10 cellular contexts compared by ENCODE assay signal in the genomic region with DNA sequence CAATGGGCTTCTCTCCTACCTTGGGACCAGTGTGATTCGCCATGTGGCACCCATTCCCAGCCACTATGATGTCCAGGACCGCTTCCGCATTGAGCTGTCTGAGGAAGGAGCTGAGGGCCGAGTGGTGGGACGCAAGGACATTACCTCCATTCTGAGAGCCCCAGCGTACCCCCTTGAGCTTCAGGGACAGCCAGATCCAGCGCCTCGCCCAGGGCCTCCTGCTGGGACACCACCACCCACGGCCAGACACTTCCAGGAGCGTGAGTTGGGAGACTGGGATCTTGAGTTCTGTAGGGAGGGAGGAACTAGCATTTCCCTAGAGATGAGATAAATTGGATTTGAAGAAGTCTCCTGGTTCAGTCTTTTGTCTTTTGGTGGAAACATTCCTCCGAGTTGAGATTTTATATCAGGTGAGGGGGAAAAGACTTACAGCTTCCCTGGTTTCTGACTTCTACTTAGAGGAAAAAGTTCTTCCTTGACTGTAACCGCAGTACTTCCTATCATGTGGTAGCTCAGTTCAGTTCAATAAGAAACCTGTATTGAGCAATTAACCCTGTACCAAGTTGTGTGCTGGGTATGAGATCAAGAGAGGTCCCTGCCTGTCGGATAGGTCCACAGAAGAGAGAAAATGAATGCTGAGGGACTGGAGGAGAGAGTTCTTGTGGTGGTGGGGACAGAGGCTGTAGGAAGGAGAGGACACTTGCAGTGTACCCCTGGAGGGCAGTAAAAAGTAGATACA. TPM values are rescaled to one million over a fixed set of nuclear protein-coding genes. Genes with fewer than 3 reads are reported as not detected.
DNase-seq lines count a peak whose midpoint lies in the region; ATAC-seq, FAIRE-seq and TF ChIP-seq lines count a peak whose summit lies in the region.
"Had no signal": no experiment of that assay in that cellular context is flagged by ENCODE, and none has a peak within 500 bp of the region (broad histone marks: within the 10 kb centered on the region; RNA-seq: fewer than 3 reads in every experiment).

No MANE protein-coding gene starts in this region.

- peak overlapping the region; percentile 14 for H3K27ac Mint-ChIP-seq in activated naive CD4-positive, alpha-beta T cell treated with anti-CD3 and anti-CD28 coated beads, Interleukin-2, amount 10 ng/mL, durations not matched to agents 7 days and 5 days
- H3K27ac Mint-ChIP-seq in activated CD8-positive, alpha-beta T cell treated with anti-CD3 and anti-CD28 coated beads, Interleukin-2, amount 10 ng/mL, durations not matched to agents 7 days and 5 days: peak overlapping the region; percentile 70
- no peak overlapping the region for H3K27ac Mint-ChIP-seq in memory B cell

- H3K27ac ChIP-seq in upper lobe of left lung: no peak overlapping the region

- 82 to 86% methylated on average over 11 to 13 of the region's 13 CpGs for WGBS in upper lobe of left lung, 2 donors

- no peak for TF ChIP-seq POLR2A in upper lobe of left lung (IDR thresholded peaks at IDR 0.05)
- TF ChIP-seq POLR2A in erythroblast (IDR thresholded peaks at IDR 0.05; ENCODE audit: low read length): no peak

- FAIRE-seq in HTR-8/SVneo (lab: Jason Lieb, UNC): no peak

- H3K4me3 ChIP-seq in upper lobe of left lung: peak overlapping the region in 3 of 4 donors; percentile 70 to 82 (median 81)

- peaks cover 0 to 6% (median 3%) of the 10 kb centered on the region in 4 donors for H3K36me3 ChIP-seq in upper lobe of left lung

- H3K4me1 Mint-ChIP-seq in activated naive CD4-positive, alpha-beta T cell treated with anti-CD3 and anti-CD28 coated beads, Interleukin-2, amount 10 ng/mL, durations not matched to agents 7 days and 5 days: peaks cover 33% of the 10 kb centered on the region
- peaks cover 25% of the 10 kb centered on the region for H3K4me1 Mint-ChIP-seq in activated CD8-positive, alpha-beta T cell treated with anti-CD3 and anti-CD28 coated beads, Interleukin-2, amount 10 ng/mL, durations not matched to agents 7 days and 5 days (ENCODE audit: low read depth)
- peaks cover 3% of the 10 kb centered on the region for H3K4me1 Mint-ChIP-seq in memory B cell

- no peak for ATAC-seq in activated CD8-positive, alpha-beta T cell treated with anti-CD3 and anti-CD28 coated beads, Interleukin-2, amount 10 ng/mL, durations not matched to agents 7 days and 5 days
- ATAC-seq in memory B cell (ENCODE audit: low read depth): no peak
- no peak for ATAC-seq in upper lobe of left lung (ENCODE audit: low FRiP score in 2 of 2)
- ATAC-seq in GM19324 (IDR thresholded peaks at IDR 0.05; ENCODE audit: low FRiP score, unreplicated experiment): no peak

- no peaks in the 10 kb centered on the region for H3K27me3 ChIP-seq in upper lobe of left lung

- no peak for DNase-seq in activated naive CD4-positive, alpha-beta T cell treated with anti-CD3 and anti-CD28 coated beads, Interleukin-2, amount 10 ng/mL, durations not matched to agents 7 days and 5 days
- DNase-seq in activated naive CD4-positive, alpha-beta T cell treated with anti-CD3 and anti-CD28 coated beads, Interleukin-2, amount 50 U/mL, for 16 hours: no peak
- DNase-seq in activated CD8-positive, alpha-beta T cell treated with anti-CD3 and anti-CD28 coated beads, Interleukin-2, amount 10 ng/mL, durations not matched to agents 7 days and 5 days: no peak
- DNase-seq in memory B cell (ENCODE audit: low spot score in 2 of 2) (no peak), upper lobe of left lung (no peak), erythroblast (lab: John Stamatoyannopoulos, UW) (no peak), HTR-8/SVneo (ENCODE audit: insufficient read length, low spot score) (no peak)
- DNase-seq: effector CD4-positive, alpha-beta T cell had no signal

- peaks cover 8 to 17% (median 10%) of the 10 kb centered on the region in 4 donors for H3K4me1 ChIP-seq in upper lobe of left lung

- CTCF ChIA-PET in activated naive CD4-positive, alpha-beta T cell treated with anti-CD3 and anti-CD28 coated beads, Interleukin-2, amount 10 ng/mL, durations not matched to agents 7 days and 5 days (lab: Charles Lee): interaction anchor here (0.7 to 3.1 kb wide), 7 partner anchors 15 to 102 kb away, joined by 3 to 22 read pairs (median 4); partner anchors contain the start of gene GIGYF1
- CTCF ChIA-PET in activated CD8-positive, alpha-beta T cell treated with anti-CD3 and anti-CD28 coated beads, Interleukin-2, amount 10 ng/mL, durations not matched to agents 7 days and 5 days (lab: Charles Lee): interaction anchor here (0.9 to 2.8 kb wide), 13 partner anchors 8 to 239 kb away, joined by 3 to 25 read pairs (median 7); partner anchors contain the start of genes FBXO24, LRCH4, POP7 and SLC12A9

- POLR2A ChIA-PET in activated CD8-positive, alpha-beta T cell treated with anti-CD3 and anti-CD28 coated beads, Interleukin-2, amount 10 ng/mL, durations not matched to agents 7 days and 5 days (lab: Charles Lee): interaction anchor here (1.4 to 1.7 kb wide), 4 partner anchors 13 to 185 kb away, joined by 3 to 8 read pairs (median 6); partner anchors contain the start of genes AGFG2 and ZCWPW1

- no peaks in the 10 kb centered on the region for H3K9me3 Mint-ChIP-seq in activated naive CD4-positive, alpha-beta T cell treated with anti-CD3 and anti-CD28 coated beads, Interleukin-2, amount 10 ng/mL, durations not matched to agents 7 days and 5 days
- H3K9me3 Mint-ChIP-seq in activated CD8-positive, alpha-beta T cell treated with anti-CD3 and anti-CD28 coated beads, Interleukin-2, amount 10 ng/mL, durations not matched to agents 7 days and 5 days (ENCODE audit: insufficient read depth): no peaks in the 10 kb centered on the region
- no peaks in the 10 kb centered on the region for H3K9me3 Mint-ChIP-seq in memory B cell

- H3K4me3 Mint-ChIP-seq in activated naive CD4-positive, alpha-beta T cell treated with anti-CD3 and anti-CD28 coated beads, Interleukin-2, amount 10 ng/mL, durations not matched to agents 7 days and 5 days: peak overlapping the region; percentile 91
- peak overlapping the region; percentile 85 for H3K4me3 Mint-ChIP-seq in activated CD8-positive, alpha-beta T cell treated with anti-CD3 and anti-CD28 coated beads, Interleukin-2, amount 10 ng/mL, durations not matched to agents 7 days and 5 days
- peak overlapping the region; percentile 77 for H3K4me3 Mint-ChIP-seq in memory B cell

- H3K27me3 Mint-ChIP-seq in activated naive CD4-positive, alpha-beta T cell treated with anti-CD3 and anti-CD28 coated beads, Interleukin-2, amount 10 ng/mL, durations not matched to agents 7 days and 5 days: peaks cover 10% of the 10 kb centered on the region
- peaks cover 6% of the 10 kb centered on the region for H3K27me3 Mint-ChIP-seq in activated CD8-positive, alpha-beta T cell treated with anti-CD3 and anti-CD28 coated beads, Interleukin-2, amount 10 ng/mL, durations not matched to agents 7 days and 5 days (ENCODE audit: low read depth)
- H3K27me3 Mint-ChIP-seq in memory B cell: no peaks in the 10 kb centered on the region

- no peaks in the 10 kb centered on the region for H3K9me3 ChIP-seq in upper lobe of left lung

- no peak for TF ChIP-seq CTCF in upper lobe of left lung (IDR thresholded peaks at IDR 0.05)

- TF ChIP-seq EP300 in upper lobe of left lung (IDR thresholded peaks at IDR 0.05): no peak

- H3K36me3 Mint-ChIP-seq in activated naive CD4-positive, alpha-beta T cell treated with anti-CD3 and anti-CD28 coated beads, Interleukin-2, amount 10 ng/mL, durations not matched to agents 7 days and 5 days: peaks cover 21% of the 10 kb centered on the region
- peaks cover 14% of the 10 kb centered on the region for H3K36me3 Mint-ChIP-seq in activated CD8-positive, alpha-beta T cell treated with anti-CD3 and anti-CD28 coated beads, Interleukin-2, amount 10 ng/mL, durations not matched to agents 7 days and 5 days (ENCODE audit: low read depth)
- no peaks in the 10 kb centered on the region for H3K36me3 Mint-ChIP-seq in memory B cell

RNA-seq across cellular contexts. Expression of gene MOSPD3, which starts 1.3 kb away (rescaled TPM):
- total RNA-seq in activated CD8-positive, alpha-beta T cell treated with anti-CD3 and anti-CD28 coated beads, Interleukin-2, amount 10 ng/mL, durations not matched to agents 7 days and 5 days: 10 to 100 TPM; 42.1 to 43.5 TPM
- 10 to 100 TPM in 5 of 6 donors, 1 to 10 TPM in 1; 9.9 to 25.8 (median 16.0) TPM for total RNA-seq in upper lobe of left lung

RNA-seq across cellular contexts. Expression of gene PCOLCE, which starts 11.5 kb away (rescaled TPM):
- total RNA-seq in activated CD8-positive, alpha-beta T cell treated with anti-CD3 and anti-CD28 coated beads, Interleukin-2, amount 10 ng/mL, durations not matched to agents 7 days and 5 days: 10 to 100 TPM; 17.0 to 17.6 TPM
- 100 to 1,000 TPM in 2 of 6 donors, 10 to 100 TPM in 4; 15.2 to 115 (median 47.3) TPM for total RNA-seq in upper lobe of left lung

RNA-seq across cellular contexts. Expression of gene FBXO24, which starts 27.5 kb away (rescaled TPM):
- total RNA-seq in activated CD8-positive, alpha-beta T cell treated with anti-CD3 and anti-CD28 coated beads, Interleukin-2, amount 10 ng/mL, durations not matched to agents 7 days and 5 days: under 1 TPM; 0.37 to 0.45 TPM
- total RNA-seq in upper lobe of left lung: 1 to 10 TPM in 1 of 6 donors, under 1 TPM in 2, not detected in 3; 0.63 to 4.2 (median 0.77) TPM
- total RNA-seq: temporal lobe had no signal

RNA-seq across cellular contexts. Expression of gene LRCH4, which starts 27.7 kb away (rescaled TPM):
- total RNA-seq in activated CD8-positive, alpha-beta T cell treated with anti-CD3 and anti-CD28 coated beads, Interleukin-2, amount 10 ng/mL, durations not matched to agents 7 days and 5 days: 100 to 1,000 TPM; 191 to 193 TPM
- 100 to 1,000 TPM in 5 of 6 donors, 10 to 100 TPM in 1; 88.5 to 493 (median 121) TPM for total RNA-seq in upper lobe of left lung

RNA-seq across cellular contexts. Expression of gene TFR2, which starts 27.7 kb away (rescaled TPM):
- total RNA-seq in activated CD8-positive, alpha-beta T cell treated with anti-CD3 and anti-CD28 coated beads, Interleukin-2, amount 10 ng/mL, durations not matched to agents 7 days and 5 days: 10 to 100 TPM; 13.1 to 14.5 TPM
- total RNA-seq in upper lobe of left lung: 1 to 10 TPM in 1 of 6 donors, under 1 TPM in 4, not detected in 1; 0.20 to 2.1 (median 0.89) TPM
